8 cellular contexts compared by ENCODE assay signal in the genomic region with DNA sequence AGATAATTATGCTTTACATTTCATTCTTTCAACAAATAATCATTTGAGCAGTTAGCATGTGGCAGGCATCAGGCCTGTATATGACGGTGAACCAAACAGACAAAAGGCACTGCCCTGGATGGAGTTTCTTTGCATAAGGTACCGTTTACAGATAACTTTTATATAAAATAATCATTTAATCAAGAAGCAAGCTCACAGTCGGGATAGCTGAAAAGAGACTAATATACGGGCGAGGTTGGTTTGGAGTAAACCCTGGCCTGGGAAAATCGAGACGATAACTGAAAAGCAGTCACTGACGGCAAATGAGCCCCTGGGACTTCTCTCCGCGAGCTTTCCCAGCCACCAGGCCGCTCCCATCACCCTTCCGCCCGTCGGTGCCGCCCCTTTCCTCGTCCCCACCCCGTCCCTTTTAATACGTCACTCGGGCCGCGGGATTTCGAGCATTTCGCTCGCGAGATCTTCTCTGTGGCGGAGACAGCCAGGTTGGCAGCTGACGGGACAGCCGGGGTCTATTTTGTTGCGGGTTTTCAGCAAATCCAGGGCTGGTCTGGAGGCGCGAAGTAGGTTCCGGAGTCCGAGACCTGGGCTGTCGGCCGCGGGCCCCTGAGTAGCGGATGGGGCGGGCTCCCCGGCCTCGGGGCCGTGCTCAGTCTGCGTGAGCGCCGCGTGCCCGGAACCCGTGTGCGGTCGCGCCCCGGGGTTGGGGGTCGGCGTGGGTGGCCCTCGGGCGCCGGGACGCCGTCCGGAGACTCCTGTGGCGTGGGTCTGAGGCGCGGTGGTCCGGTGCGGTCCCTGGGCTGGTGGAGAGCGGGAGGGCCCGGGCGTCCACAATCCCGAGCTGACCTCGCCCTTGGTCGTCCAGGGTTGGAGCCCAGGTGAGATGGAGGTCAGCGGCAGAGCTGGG.
DNase-seq lines count a peak whose midpoint lies in the region; ATAC-seq lines count a peak whose summit lies in the region.

TSS of gene NMD3 (plus strand) at position 462 of the 904 bp plus-strand sequence. CDS start 703 bp downstream, outside the sequence.

- no peaks in the 10 kb centered on the region for H3K27me3 Mint-ChIP-seq in central memory CD8-positive, alpha-beta T cell

- ATAC-seq in GM19023 (IDR thresholded peaks at IDR 0.05; ENCODE audit: unreplicated experiment) (peak; percentile 100), HG03280 (IDR thresholded peaks at IDR 0.05; ENCODE audit: unreplicated experiment) (peak; percentile 100)
- ATAC-seq in central memory CD8-positive, alpha-beta T cell (replicated peaks; ENCODE audit: extremely low read depth, poor library complexity, severe bottlenecking) = peak; percentile 96

- H3K4me1 Mint-ChIP-seq in central memory CD8-positive, alpha-beta T cell = peaks cover 16% of the 10 kb centered on the region

- H3K27ac Mint-ChIP-seq in central memory CD8-positive, alpha-beta T cell (ENCODE audit: low read depth) = peak within 1 kb of the TSS; percentile 97

- no peaks in the 10 kb centered on the region for H3K9me3 Mint-ChIP-seq in central memory CD8-positive, alpha-beta T cell

- DNase-seq in AG08396 (ENCODE audit: low spot score) (peak; percentile 95), NCI-H345 treated with DMSO at 0.1 percent for 48 hours (lab: John Stamatoyannopoulos, UW; ENCODE audit: unreplicated experiment) (peak; percentile 77), islet precursor cell (peak; percentile 98)
- DNase-seq in activated CD4-positive, CD25-positive, alpha-beta regulatory T cell treated with anti-CD3 and anti-CD28 coated beads, Interleukin-2, amount 50 U/mL, for 16 hours (ENCODE audit: low read depth, low spot score) = peak; percentile 84
- peak; percentile 86 for DNase-seq in central memory CD8-positive, alpha-beta T cell (ENCODE audit: low spot score in 2 of 2)
- DNase-seq in stimulated activated CD4-positive, alpha-beta T cell treated with anti-CD3 and anti-CD28 coated beads, Interleukin-12 subunit alpha, Interleukin-12 subunit beta, amount 100 ng/mL, for 48 hours (ENCODE audit: low read depth in 2 of 3, low spot score in 1 of 3) = peak; percentile 89 to 95 (median 90)

- peak within 1 kb of the TSS; percentile 88 for H3K4me3 Mint-ChIP-seq in central memory CD8-positive, alpha-beta T cell

- peaks cover 12% of the 10 kb centered on the region for H3K36me3 Mint-ChIP-seq in central memory CD8-positive, alpha-beta T cell (ENCODE audit: insufficient read depth)

Comparison
In these comparisons a context has a peak if more than half of its experiments do, and no peak if none do; other contexts are left out.
1. Peak in every context shown above with its lines: DNase-seq and ATAC-seq.